Comparison of ENCODE assay signal across 13 cellular contexts in genomic region chr7:2412587-2413201, GRCh38. TPM values are rescaled to one million over a fixed set of nuclear protein-coding genes. Genes with fewer than 3 reads are reported as not detected.
DNase-seq lines count a peak whose midpoint lies in the region; ATAC-seq, FAIRE-seq and TF ChIP-seq lines count a peak whose summit lies in the region.
"Had no signal": no experiment of that assay in that cellular context is flagged by ENCODE, and none has a peak within 500 bp of the region (broad histone marks: within the 10 kb centered on the region; RNA-seq: fewer than 3 reads in every experiment).

No MANE protein-coding gene starts in this region.

- CTCF ChIA-PET in CD8-positive, alpha-beta memory T cell (lab: Charles Lee) = interaction anchor here (0.8 to 1.3 kb wide), 2 partner anchors 9 to 39 kb away, joined by 3 read pairs; no protein-coding TSS in a partner anchor

- peak overlapping the region; percentile 44 to 98 (median 82) for H3K27ac Mint-ChIP-seq in CD8-positive, alpha-beta memory T cell
- no peak overlapping the region for H3K27ac Mint-ChIP-seq in stimulated activated naive CD8-positive, alpha-beta T cell treated with anti-CD3 and anti-CD28 coated beads, Interleukin-15, amount 100 ng/mL, for 72 hours
- H3K27ac Mint-ChIP-seq: HFFc6 had no signal

- peaks cover 51% of the 10 kb centered on the region for H3K4me1 ChIP-seq in CD8-positive, alpha-beta memory T cell (ENCODE audit: insufficient read depth, low read length)
- H3K4me1 ChIP-seq in gastroesophageal sphincter (peaks cover 7 to 60% (median 12%) of the 10 kb centered on the region in 3 donors), spleen (peaks cover 36 to 89% (median 71%) of the 10 kb centered on the region in 6 donors)

- no peak for TF ChIP-seq CTCF in VCaP (conservative IDR thresholded peaks at IDR 0.05)
- TF ChIP-seq CTCF in gastroesophageal sphincter (IDR thresholded peaks at IDR 0.05) = no peak
- no peak for TF ChIP-seq CTCF in spleen (IDR thresholded peaks at IDR 0.05 in 8 of 11, conservative IDR thresholded peaks at IDR 0.05 in 3 of 11)

- intact Hi-C loops in spleen (cut with DNase I; ENCODE audit: low total_unique reads) = no loop called here

- H3K27me3 ChIP-seq in CD8-positive, alpha-beta memory T cell (ENCODE audit: insufficient read depth, low read length, poor library complexity, severe bottlenecking) = no peaks in the 10 kb centered on the region
- H3K27me3 ChIP-seq in gastroesophageal sphincter (no peaks in the 10 kb centered on the region), spleen (replicated peaks in 1 of 7) (no peaks in the 10 kb centered on the region)
- H3K27me3 ChIP-seq: SJCRH30 had no signal

- DNase-seq in CD8-positive, alpha-beta memory T cell = no peak
- DNase-seq in spleen (no peak), HTR-8/SVneo (ENCODE audit: insufficient read length, low spot score) (no peak), pons (ENCODE audit: low spot score) (no peak)
- DNase-seq in stimulated activated naive CD8-positive, alpha-beta T cell treated with anti-CD3 and anti-CD28 coated beads, Interleukin-15, amount 100 ng/mL, for 72 hours = no peak
- DNase-seq: aorta, HFFc6, KBM-7, NCI-H187, SJCRH30 had no signal

- no peak overlapping the region for H3K27ac ChIP-seq in CD8-positive, alpha-beta memory T cell (ENCODE audit: low read depth, low read length)
- peak overlapping the region; percentile 73 for H3K27ac ChIP-seq in VCaP
- H3K27ac ChIP-seq in gastroesophageal sphincter = peak overlapping the region in 3 of 4 donors; percentile 28 to 49 (median 42)
- peak overlapping the region in 6 of 8 donors; percentile 16 to 93 (median 56) for H3K27ac ChIP-seq in spleen
- H3K27ac ChIP-seq: SJCRH30 had no signal

- H3K36me3 ChIP-seq in CD8-positive, alpha-beta memory T cell (ENCODE audit: insufficient read depth, low read length) = no peaks in the 10 kb centered on the region
- no peaks in the 10 kb centered on the region for H3K36me3 ChIP-seq in gastroesophageal sphincter
- no peaks in the 10 kb centered on the region for H3K36me3 ChIP-seq in spleen
- H3K36me3 ChIP-seq: SJCRH30 had no signal

- no peak for TF ChIP-seq POLR2A in gastroesophageal sphincter (IDR thresholded peaks at IDR 0.05)
- no peak for TF ChIP-seq POLR2A in spleen (IDR thresholded peaks at IDR 0.05)

- no peak for ATAC-seq in gastroesophageal sphincter
- ATAC-seq in stimulated activated naive CD8-positive, alpha-beta T cell treated with anti-CD3 and anti-CD28 coated beads, Interleukin-15, amount 100 ng/mL, for 72 hours = no peak
- no peak for ATAC-seq in GM18867 (IDR thresholded peaks at IDR 0.05; ENCODE audit: unreplicated experiment)

- H3K9me3 ChIP-seq in CD8-positive, alpha-beta memory T cell (ENCODE audit: low read length) = no peaks in the 10 kb centered on the region
- H3K9me3 ChIP-seq in gastroesophageal sphincter (no peaks in the 10 kb centered on the region), spleen (no peaks in the 10 kb centered on the region)
- H3K9me3 ChIP-seq: SJCRH30 had no signal

- H3K4me3 Mint-ChIP-seq in CD8-positive, alpha-beta memory T cell = peak overlapping the region in 6 of 7 donors; percentile 11 to 85 (median 50)
- H3K4me3 Mint-ChIP-seq in stimulated activated naive CD8-positive, alpha-beta T cell treated with anti-CD3 and anti-CD28 coated beads, Interleukin-15, amount 100 ng/mL, for 72 hours = no peak overlapping the region
- H3K4me3 Mint-ChIP-seq: HFFc6 had no signal

- TF ChIP-seq EP300 in gastroesophageal sphincter (IDR thresholded peaks at IDR 0.05) = no peak

- 49 to 74% methylated on average over 3 of the region's 3 CpGs for WGBS in gastroesophageal sphincter (ENCODE audit: low coverage in 1 of 2), 2 donors
- WGBS in spleen, 5 donors = 68 to 81% (median 76%) methylated on average over 3 of the region's 3 CpGs

- peaks cover 0 to 17% (median 12%) of the 10 kb centered on the region in 3 donors for H3K36me3 Mint-ChIP-seq in CD8-positive, alpha-beta memory T cell

- H3K4me3 ChIP-seq in CD8-positive, alpha-beta memory T cell (ENCODE audit: low read length) = no peak overlapping the region
- H3K4me3 ChIP-seq in gastroesophageal sphincter = no peak overlapping the region
- no peak overlapping the region for H3K4me3 ChIP-seq in spleen
- H3K4me3 ChIP-seq: SJCRH30 had no signal

- no peak for FAIRE-seq in HTR-8/SVneo (lab: Jason Lieb, UNC)

- no peaks in the 10 kb centered on the region for H3K9me3 Mint-ChIP-seq in CD8-positive, alpha-beta memory T cell
- no peaks in the 10 kb centered on the region for H3K9me3 Mint-ChIP-seq in stimulated activated naive CD8-positive, alpha-beta T cell treated with anti-CD3 and anti-CD28 coated beads, Interleukin-15, amount 100 ng/mL, for 72 hours
- H3K9me3 Mint-ChIP-seq: HFFc6 had no signal

- peaks cover 71 to 88% (median 82%) of the 10 kb centered on the region in 3 donors for H3K4me1 Mint-ChIP-seq in CD8-positive, alpha-beta memory T cell
- H3K4me1 Mint-ChIP-seq in stimulated activated naive CD8-positive, alpha-beta T cell treated with anti-CD3 and anti-CD28 coated beads, Interleukin-15, amount 100 ng/mL, for 72 hours = peaks cover 70% of the 10 kb centered on the region

- POLR2A ChIA-PET in CD8-positive, alpha-beta memory T cell (lab: Charles Lee) = interaction anchor here (1.1 kb wide), 1 partner anchor 10 kb away, joined by 4 read pairs; the partner anchor contains the start of gene CHST12

- peaks cover 0 to 1% of the 10 kb centered on the region in 2 donors for H3K27me3 Mint-ChIP-seq in CD8-positive, alpha-beta memory T cell
- H3K27me3 Mint-ChIP-seq in stimulated activated naive CD8-positive, alpha-beta T cell treated with anti-CD3 and anti-CD28 coated beads, Interleukin-15, amount 100 ng/mL, for 72 hours = no peaks in the 10 kb centered on the region

RNA-seq across cellular contexts. Expression of gene CHST12, which starts 9.3 kb away (rescaled TPM):
- 1 to 10 TPM; 7.7 to 8.3 TPM for total RNA-seq in CD8-positive, alpha-beta memory T cell
- polyA plus RNA-seq in CD8-positive, alpha-beta memory T cell = 63.0 TPM
- total RNA-seq in gastroesophageal sphincter = 10 to 100 TPM in 3 of 4 donors, 1 to 10 TPM in 1; 8.3 to 18.3 (median 13.4) TPM
- total RNA-seq in spleen = 10 to 100 TPM; 28.2 to 51.4 (median 33.2) TPM
- polyA plus RNA-seq in spleen = 10 to 100 TPM in 2 of 3 donors, 1 to 10 TPM in 1; 7.7 to 14.4 (median 11.7) TPM

RNA-seq across cellular contexts. Expression of gene EIF3B, which starts 58.1 kb away (rescaled TPM):
- 100 to 1,000 TPM; 284 to 293 TPM for total RNA-seq in CD8-positive, alpha-beta memory T cell
- polyA plus RNA-seq in CD8-positive, alpha-beta memory T cell = 129 TPM
- total RNA-seq in gastroesophageal sphincter = 100 to 1,000 TPM; 126 to 147 (median 137) TPM
- total RNA-seq in spleen = 100 to 1,000 TPM in 6 of 7 donors, 10 to 100 TPM in 1; 79.6 to 150 (median 116) TPM
- 100 to 1,000 TPM in 1 of 3 donors, 10 to 100 TPM in 2; 78.1 to 117 (median 96.9) TPM for polyA plus RNA-seq in spleen

Comparison
In these comparisons a context has a peak if more than half of its experiments do, and no peak if none do; other contexts are left out.
1. H3K27ac Mint-ChIP-seq: peak in CD8-positive, alpha-beta memory T cell (8 of 8); none in stimulated activated naive CD8-positive, alpha-beta T cell treated with anti-CD3 and anti-CD28 coated beads, Interleukin-15, amount 100 ng/mL, for 72 hours (0 of 2).
2. H3K4me3 Mint-ChIP-seq: peak in CD8-positive, alpha-beta memory T cell (6 of 7); none in stimulated activated naive CD8-positive, alpha-beta T cell treated with anti-CD3 and anti-CD28 coated beads, Interleukin-15, amount 100 ng/mL, for 72 hours (0 of 2).